Comparison of ENCODE assay signal across 8 cellular contexts in the genomic region with DNA sequence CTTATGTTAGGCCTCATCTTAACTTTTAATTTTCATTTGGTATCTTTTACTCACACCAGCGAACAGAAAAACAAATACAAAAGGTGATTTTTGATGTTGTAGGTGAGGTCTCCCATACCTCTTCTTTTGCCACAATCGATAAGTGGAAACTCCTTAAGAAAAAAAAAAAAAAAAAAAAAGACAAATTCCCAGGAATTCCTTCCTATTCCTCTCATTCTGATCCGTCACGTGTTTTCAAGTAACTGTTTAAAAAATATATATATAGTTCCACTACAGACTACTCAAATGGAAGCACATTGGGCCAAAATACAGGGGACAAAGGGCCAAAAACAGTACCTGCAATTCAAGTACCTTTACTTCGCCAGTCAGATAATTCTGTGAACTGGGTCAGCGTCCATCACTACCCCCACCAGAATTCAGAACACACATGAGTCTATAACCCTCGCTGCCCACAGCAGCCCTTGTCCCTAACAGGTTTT. TPM values are rescaled to one million over a fixed set of nuclear protein-coding genes. Genes with fewer than 3 reads are reported as not detected.
A peak's percentile ranks its signal among the peaks of the same experiment; 100 is the strongest.
DNase-seq lines count a peak whose midpoint lies in the region; ATAC-seq and TF ChIP-seq lines count a peak whose summit lies in the region.

No MANE protein-coding gene starts in this region.

- peak; percentile 41 for DNase-seq in GM23248
- no peak for DNase-seq in T-helper 17 cell
- no peak for DNase-seq in foreskin fibroblast
- DNase-seq in stimulated activated CD4-positive, alpha-beta T cell treated with anti-CD3 and anti-CD28 coated beads, Interleukin-4, amount 100 ng/mL, for 4 hours: no peak
- DNase-seq in HUDEP-2 (lab: John Stamatoyannopoulos, UW; ENCODE audit: unreplicated experiment in 76 of 76): no peak
- DNase-seq in GM13977 (ENCODE audit: low spot score): no peak

- no peaks in the 10 kb centered on the region for H3K27me3 ChIP-seq in GM23248 (replicated peaks; ENCODE audit: insufficient read depth)
- H3K27me3 ChIP-seq in skeletal muscle satellite cell (ENCODE audit: control insufficient read depth, insufficient read depth, low read length): peaks cover 2% of the 10 kb centered on the region

- TF ChIP-seq CTCF in foreskin fibroblast (IDR thresholded peaks at IDR 0.05; ENCODE audit: low read depth, low read length) (no peak), GM13977 (IDR thresholded peaks at IDR 0.05; ENCODE audit: extremely low read depth, insufficient read depth, missing control alignments) (no peak)

- H3K4me1 Mint-ChIP-seq in T-helper 17 cell: peaks cover 10% of the 10 kb centered on the region

- H3K4me2 ChIP-seq in GM23248 (ENCODE audit: unreplicated experiment): peak overlapping the region; percentile 93
- peak overlapping the region; percentile 98 for H3K4me2 ChIP-seq in skeletal muscle satellite cell (ENCODE audit: low read length)

- peak overlapping the region; percentile 96 for H3K27ac Mint-ChIP-seq in T-helper 17 cell

- H3K36me3 ChIP-seq in GM23248 (ENCODE audit: low read depth) (no peaks in the 10 kb centered on the region), skeletal muscle satellite cell (ENCODE audit: insufficient read depth, low read length) (no peaks in the 10 kb centered on the region)

- H3K79me2 ChIP-seq in GM23248 (ENCODE audit: insufficient read depth): no peaks in the 10 kb centered on the region

- H3K27me3 Mint-ChIP-seq in T-helper 17 cell: no peaks in the 10 kb centered on the region

- WGBS in GM23248 (ENCODE audit: low coverage in 1 of 2, low lambda C conversion rate in 2 of 2, missing lambda C conversion rate in 2 of 2), 2 experiments: 17 to 21% methylated on average over 7 of the region's 7 CpGs

- ATAC-seq in T-helper 17 cell (no peak), HG02571 (IDR thresholded peaks at IDR 0.05; ENCODE audit: unreplicated experiment) (no peak)

- peak overlapping the region; percentile 82 for H3K27ac ChIP-seq in GM23248

- peak overlapping the region; percentile 95 for H2AFZ ChIP-seq in GM23248

- no peaks in the 10 kb centered on the region for H3K36me3 Mint-ChIP-seq in T-helper 17 cell (ENCODE audit: low read depth)

- no peaks in the 10 kb centered on the region for H4K20me1 ChIP-seq in GM23248 (ENCODE audit: insufficient read depth)

- H3K4me3 Mint-ChIP-seq in T-helper 17 cell: peak overlapping the region; percentile 92

- H3K9ac ChIP-seq in GM23248 (peak overlapping the region; percentile 97), skeletal muscle satellite cell (ENCODE audit: low read depth, low read length) (peak overlapping the region; percentile 93)

- H3K4me1 ChIP-seq in GM23248 (ENCODE audit: insufficient read depth) (peaks cover 7% of the 10 kb centered on the region; the same call in 1 of the 2 replicates), skeletal muscle satellite cell (ENCODE audit: control insufficient read depth, insufficient read depth, low read length) (peaks cover 10% of the 10 kb centered on the region)

- H3K9me2 ChIP-seq in GM23248 (ENCODE audit: insufficient read depth): no peaks in the 10 kb centered on the region

- no peaks in the 10 kb centered on the region for H3F3A ChIP-seq in GM23248 (ENCODE audit: insufficient read depth)

- H3K9me3 ChIP-seq in GM23248 (ENCODE audit: low read depth) (no peaks in the 10 kb centered on the region), T-helper 17 cell (ENCODE audit: control insufficient read depth, low read length, poor library complexity, severe bottlenecking) (no peaks in the 10 kb centered on the region), skeletal muscle satellite cell (replicated peaks; ENCODE audit: low read length) (no peaks in the 10 kb centered on the region)

- in situ Hi-C loops in GM23248 (cut with MboI): no loop called here
- in situ Hi-C loops in GM13977 (cut with MboI; ENCODE audit: low pct_unique_long_range_greater_than_20kb, low sequenced_read_pairs, unreplicated experiment): no loop called here

- H3K4me3 ChIP-seq in GM23248: peak overlapping the region; percentile 81
- peak overlapping the region; percentile 82 to 83 for H3K4me3 ChIP-seq in foreskin fibroblast (ENCODE audit: low read depth in 1 of 2, low read length in 2 of 2)
- H3K4me3 ChIP-seq in skeletal muscle satellite cell (ENCODE audit: low read length): peak overlapping the region; percentile 96

RNA-seq across cellular contexts. Expression of a gene that starts 16.5 kb away (rescaled TPM):
- total RNA-seq in GM23248 (2014; rRNA removed; shearing (Covaris generic)): not detected in 2 replicates
- polyA plus RNA-seq in GM23248 (2016; fragmentation: Nextera tagmentation; extraction: Ambion mirVana): not detected in 2 replicates
- under 1 TPM; 0.35 to 0.55 TPM for total RNA-seq in T-helper 17 cell
- not detected in 2 replicates for total RNA-seq in skeletal muscle satellite cell (2012; rRNA removed)

RNA-seq across cellular contexts. Expression of a gene that starts 49.5 kb away (rescaled TPM):
- 113 and 147 TPM in 2 replicates for total RNA-seq in GM23248 (2014; rRNA removed; shearing (Covaris generic))
- 412 and 430 TPM in 2 replicates for polyA plus RNA-seq in GM23248 (2016; fragmentation: Nextera tagmentation; extraction: Ambion mirVana)
- 100 to 1,000 TPM; 385 to 428 TPM for total RNA-seq in T-helper 17 cell
- 190 and 223 TPM in 2 replicates for total RNA-seq in skeletal muscle satellite cell (2012; rRNA removed)
